Comparison of ENCODE assay signal across 36 cellular contexts in genomic region chr4:6660430-6660829, GRCh38. TPM values are rescaled to one million over a fixed set of nuclear protein-coding genes. Genes with fewer than 3 reads are reported as not detected.
"Had no signal": no experiment of that assay in that cellular context is flagged by ENCODE, and none has a peak within 500 bp of the region (broad histone marks: within the 10 kb centered on the region; RNA-seq: fewer than 3 reads in every experiment).

No MANE protein-coding gene starts in this region.

- H3K27ac Mint-ChIP-seq: activated B cell treated with CpG ODN at 0.5 μM for 24 hours; activated CD8-positive, alpha-beta memory T cell treated with anti-CD3 and anti-CD28 coated beads, Interleukin-2, amount 10 ng/mL, durations not matched to agents 7 days and 5 days; activated CD8-positive, alpha-beta T cell treated with anti-CD3 and anti-CD28 coated beads for 36 hours; activated naive CD8-positive, alpha-beta T cell treated with anti-CD3 and anti-CD28 coated beads for 36 hours; activated T-helper 2 cell treated with anti-CD3 and anti-CD28 coated beads, Interferon-gamma antibody, Interleukin-2, Interleukin-4, amounts not matched to agents 10 μg/mL and 5 μg/mL and 100 μg/mL, durations not matched to agents 14 hours and 24 hours and 36 hours; effector memory CD8-positive, alpha-beta T cell; stimulated activated naive B cell treated with anti-CD40 and anti-IgM and Interleukin-4, amounts not matched to agents 10 μg/mL and 1 μg/mL and 100 μg/mL, for 72 hours had no signal

- H3K36me3 ChIP-seq: adrenal gland, brain microvascular endothelial cell, gastroesophageal sphincter, pancreas, prostate gland, sigmoid colon, stomach, tibial nerve had no signal

- H3K9me3 Mint-ChIP-seq: activated B cell treated with CpG ODN at 0.5 μM for 24 hours; activated CD8-positive, alpha-beta T cell treated with anti-CD3 and anti-CD28 coated beads for 36 hours; effector memory CD8-positive, alpha-beta T cell; naive thymus-derived CD8-positive, alpha-beta T cell; neural crest cell; stimulated activated naive B cell treated with anti-CD40 and anti-IgM and Interleukin-4, amounts not matched to agents 10 μg/mL and 1 μg/mL and 100 μg/mL, for 72 hours had no signal

- DNase-seq: activated B cell treated with CpG ODN at 0.5 μM for 24 hours; activated CD4-positive, alpha-beta T cell treated with anti-CD3 and anti-CD28 coated beads, Interleukin-2, amount 50 U/mL, for 1 hour; activated CD8-positive, alpha-beta memory T cell treated with anti-CD3 and anti-CD28 coated beads, Interleukin-2, amount 10 ng/mL, durations not matched to agents 7 days and 5 days; activated CD8-positive, alpha-beta T cell treated with anti-CD3 and anti-CD28 coated beads for 36 hours; activated naive CD4-positive, alpha-beta T cell treated with Interleukin-2 at 50 U/mL for 16 hours; activated naive CD8-positive, alpha-beta T cell treated with anti-CD3 and anti-CD28 coated beads for 36 hours; activated T-cell treated with anti-CD3 and anti-CD28 coated beads, Interleukin-2, amount 50 U/mL, for 48 hours; brain microvascular endothelial cell; caudate nucleus; cortex of kidney; effector memory CD8-positive, alpha-beta T cell; erythroblast; islet precursor cell; mesenchymal stem cell; naive thymus-derived CD8-positive, alpha-beta T cell; nucleus accumbens; pancreas; retina; small intestine; stimulated activated CD4-positive, alpha-beta T cell treated with anti-CD3 and anti-CD28 coated beads, Interleukin-1b, Interleukin-23, amount 100 ng/mL, for 48 hours; stimulated activated CD4-positive, alpha-beta T cell treated with anti-CD3 and anti-CD28 coated beads, Interleukin-4, amount 100 ng/mL, for 4 hours; stimulated activated CD8-positive, alpha-beta memory T cell treated with anti-CD3 and anti-CD28 coated beads, Interleukin-4, amount 100 ng/mL, for 48 hours; stimulated activated naive B cell treated with anti-CD40 and anti-IgM and Interleukin-4, amounts not matched to agents 10 μg/mL and 1 μg/mL and 100 μg/mL, for 72 hours; stomach; T-helper 2 cell had no signal

- H3K4me3 ChIP-seq: adrenal gland, gastroesophageal sphincter, hepatocyte, pancreas, prostate gland, sigmoid colon, stomach, tibial nerve had no signal

- H3K27me3 ChIP-seq: adrenal gland, gastroesophageal sphincter, hepatocyte, pancreas had no signal

- H3K9me3 ChIP-seq: adrenal gland, gastroesophageal sphincter, pancreas, prostate gland, sigmoid colon, stomach, tibial nerve had no signal

- H3K4me1 Mint-ChIP-seq: neural crest cell had no signal

- H3K4me1 ChIP-seq: pancreas, prostate gland had no signal

- H3K27ac ChIP-seq: brain microvascular endothelial cell, gastroesophageal sphincter, hepatocyte, pancreas, prostate gland, sigmoid colon, stomach, tibial nerve had no signal

- H3K36me3 Mint-ChIP-seq: activated CD8-positive, alpha-beta memory T cell treated with anti-CD3 and anti-CD28 coated beads, Interleukin-2, amount 10 ng/mL, durations not matched to agents 7 days and 5 days; activated naive CD8-positive, alpha-beta T cell treated with anti-CD3 and anti-CD28 coated beads for 36 hours; naive thymus-derived CD8-positive, alpha-beta T cell had no signal

- ATAC-seq: activated CD8-positive, alpha-beta memory T cell treated with anti-CD3 and anti-CD28 coated beads, Interleukin-2, amount 10 ng/mL, durations not matched to agents 7 days and 5 days; activated CD8-positive, alpha-beta T cell treated with anti-CD3 and anti-CD28 coated beads for 36 hours; effector memory CD8-positive, alpha-beta T cell; gastroesophageal sphincter; naive thymus-derived CD8-positive, alpha-beta T cell; pancreas; stimulated activated naive B cell treated with anti-CD40 and anti-IgM and Interleukin-4, amounts not matched to agents 10 μg/mL and 1 μg/mL and 100 μg/mL, for 72 hours had no signal

- H3K4me3 Mint-ChIP-seq: activated B cell treated with CpG ODN at 0.5 μM for 24 hours; activated CD8-positive, alpha-beta memory T cell treated with anti-CD3 and anti-CD28 coated beads, Interleukin-2, amount 10 ng/mL, durations not matched to agents 7 days and 5 days; activated CD8-positive, alpha-beta T cell treated with anti-CD3 and anti-CD28 coated beads for 36 hours; activated naive CD8-positive, alpha-beta T cell treated with anti-CD3 and anti-CD28 coated beads for 36 hours; effector memory CD8-positive, alpha-beta T cell; neural crest cell; stimulated activated naive B cell treated with anti-CD40 and anti-IgM and Interleukin-4, amounts not matched to agents 10 μg/mL and 1 μg/mL and 100 μg/mL, for 72 hours had no signal

RNA-seq across cellular contexts. Expression of gene S100P, which starts 33.2 kb away (rescaled TPM):
- total RNA-seq: activated B cell treated with CpG ODN at 0.5 μM for 24 hours, astrocyte, fibroblast of lung, fibroblast of villous mesenchyme, neural crest cell, tibial nerve had no signal
- polyA plus RNA-seq: fibroblast of lung had no signal
